In the genomic region with DNA sequence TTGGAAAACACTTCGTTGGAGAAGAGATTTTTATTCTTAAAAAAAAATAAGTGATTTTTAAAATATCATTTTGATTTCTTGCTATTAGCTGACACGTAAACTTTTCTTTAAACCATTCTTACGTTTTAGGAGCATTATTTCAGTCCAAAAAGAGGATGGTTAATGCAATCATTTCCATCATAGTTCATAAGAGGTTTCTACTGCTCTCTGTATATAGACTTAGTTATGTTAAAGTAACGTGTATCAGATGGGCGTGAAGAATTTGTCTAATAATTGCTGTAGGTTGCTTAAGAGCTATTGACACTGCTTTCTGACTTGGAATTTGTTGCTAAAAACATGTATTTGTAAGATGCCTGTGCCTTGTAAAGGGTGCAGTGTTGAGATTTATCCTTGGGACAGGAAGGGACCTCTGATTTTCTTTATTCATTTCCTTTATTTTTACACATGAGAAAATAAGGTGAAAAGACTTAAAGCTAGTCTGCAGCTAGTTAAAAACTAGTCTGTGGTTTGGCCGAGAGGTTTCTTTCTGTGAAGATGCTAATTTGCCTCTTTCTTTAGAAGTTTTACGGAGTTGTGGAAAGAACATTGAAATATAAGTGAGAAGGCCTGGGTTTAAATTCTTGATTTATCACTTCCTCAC, we compare ENCODE assay signal across 9 cellular contexts. TPM values are rescaled to one million over a fixed set of nuclear protein-coding genes. Genes with fewer than 3 reads are reported as not detected.
DNase-seq lines count a peak whose midpoint lies in the region; ATAC-seq and TF ChIP-seq lines count a peak whose summit lies in the region.
"Had no signal": no experiment of that assay in that cellular context is flagged by ENCODE, and none has a peak within 500 bp of the region (broad histone marks: within the 10 kb centered on the region; RNA-seq: fewer than 3 reads in every experiment).

No MANE protein-coding gene starts in this region.

- H3K36me3 Mint-ChIP-seq in endothelial cell (ENCODE audit: low read depth, unreplicated experiment): peaks cover 7% of the 10 kb centered on the region

- H3K4me3 Mint-ChIP-seq in endothelial cell (ENCODE audit: unreplicated experiment): no peak overlapping the region

- H3K36me3 ChIP-seq in ascending aorta: no peaks in the 10 kb centered on the region
- H3K36me3 ChIP-seq in muscle layer of duodenum (ENCODE audit: control insufficient read depth in 1 of 2, insufficient read depth in 2 of 2, low read length in 2 of 2): peaks cover 0 to 15% of the 10 kb centered on the region in 2 donors

- peaks cover 7% of the 10 kb centered on the region for H3K27me3 Mint-ChIP-seq in endothelial cell (ENCODE audit: unreplicated experiment)

- H3K4me3 ChIP-seq in right cardiac atrium (ENCODE audit: low read length) (peak overlapping the region; percentile 65), ascending aorta (peak overlapping the region; percentile 87 to 93), muscle layer of duodenum (ENCODE audit: low read depth in 1 of 2, low read length in 2 of 2) (peak overlapping the region; percentile 81 to 100)

- no peak for ATAC-seq in right cardiac atrium
- ATAC-seq in Right ventricle myocardium inferior: no peak
- no peak for ATAC-seq in GM21529 (IDR thresholded peaks at IDR 0.05; ENCODE audit: unreplicated experiment)

- peaks cover 19% of the 10 kb centered on the region for H3K4me1 Mint-ChIP-seq in endothelial cell (ENCODE audit: unreplicated experiment)

- H3K9me3 Mint-ChIP-seq in endothelial cell (ENCODE audit: unreplicated experiment): no peaks in the 10 kb centered on the region

- intact Hi-C loops in right cardiac atrium (cut with DNase I): loop anchor here in 1 of 4 donors (5.0 kb wide), 1 partner anchor 37 kb away; a partner anchor contains a TSS
- intact Hi-C loops in Right ventricle myocardium inferior (cut with DNase I): loop anchor here (10.0 kb wide), 1 partner anchor 435 kb away; a partner anchor contains a TSS
- intact Hi-C loops in ascending aorta (cut with DNase I): loop anchor here (5.0 to 10.0 kb wide), 5 partner anchors 82 to 775 kb away; a partner anchor contains a TSS

- H3K27ac ChIP-seq in right cardiac atrium (ENCODE audit: low read length): no peak overlapping the region
- H3K27ac ChIP-seq in ascending aorta: peak overlapping the region; percentile 29 to 88
- H3K27ac ChIP-seq in muscle layer of duodenum (ENCODE audit: low read length): peak overlapping the region; percentile 99

- 51% methylated on average over 7 of the region's 7 CpGs for WGBS in right cardiac atrium

- no peaks in the 10 kb centered on the region for H3K27me3 ChIP-seq in right cardiac atrium (ENCODE audit: control insufficient read depth, insufficient read depth)
- H3K27me3 ChIP-seq in ascending aorta: no peaks in the 10 kb centered on the region
- no peaks in the 10 kb centered on the region for H3K27me3 ChIP-seq in muscle layer of duodenum (ENCODE audit: low read depth, low read length)

- DNase-seq in right cardiac atrium (no peak), Right ventricle myocardium inferior (ENCODE audit: missing footprints) (no peak), ascending aorta (ENCODE audit: low spot score in 2 of 2) (no peak), NCI-H1930 (lab: John Stamatoyannopoulos, UW) (no peak), endothelial cell (ENCODE audit: low spot score) (no peak)
- DNase-seq in activated CD8-positive, alpha-beta memory T cell treated with anti-CD3 and anti-CD28 coated beads, Interleukin-2, amount 50 U/mL, for 48 hours: no peak
- DNase-seq: NCI-H2029 had no signal

- no peak overlapping the region for H3K27ac Mint-ChIP-seq in endothelial cell (ENCODE audit: unreplicated experiment)

- H3K4me1 ChIP-seq in right cardiac atrium (ENCODE audit: control insufficient read depth, insufficient read depth, low read length) (no peaks in the 10 kb centered on the region), ascending aorta (peaks cover 4 to 59% of the 10 kb centered on the region in 2 donors), muscle layer of duodenum (ENCODE audit: control insufficient read depth in 1 of 2, insufficient read depth in 2 of 2, low read length in 2 of 2) (peaks cover 29 to 51% of the 10 kb centered on the region in 2 donors)

- TF ChIP-seq CTCF in ascending aorta (IDR thresholded peaks at IDR 0.05) (no peak), endothelial cell (IDR thresholded peaks at IDR 0.05; ENCODE audit: unreplicated experiment) (no peak)

- H3K9me3 ChIP-seq in right cardiac atrium (ENCODE audit: control insufficient read depth, low read length) (no peaks in the 10 kb centered on the region), ascending aorta (no peaks in the 10 kb centered on the region), muscle layer of duodenum (ENCODE audit: control insufficient read depth in 1 of 2, low read length in 2 of 2) (no peaks in the 10 kb centered on the region)

RNA-seq across cellular contexts. Expression of a gene that starts 2.9 kb away (rescaled TPM):
- total RNA-seq in right cardiac atrium (10 to 100 TPM; 47.3 to 59.6 (median 51.3) TPM), Right ventricle myocardium inferior (44.1 TPM), ascending aorta (11.4 TPM), endothelial cell (ENCODE audit: unreplicated experiment) (32.9 TPM)
- polyA plus RNA-seq in right cardiac atrium: 7.3 TPM

RNA-seq across cellular contexts. Expression of a gene that starts 37.0 kb away (rescaled TPM):
- total RNA-seq in right cardiac atrium: 100 to 1,000 TPM; 283 to 340 (median 304) TPM
- 767 TPM for polyA plus RNA-seq in right cardiac atrium
- total RNA-seq in Right ventricle myocardium inferior: 533 TPM
- total RNA-seq in ascending aorta: 48.6 TPM
- 102 TPM for total RNA-seq in endothelial cell (ENCODE audit: unreplicated experiment)
